In genomic region chr14:22534547-22534946, GRCh38 we compare ENCODE assay signal across 17 cellular contexts.
DNase-seq lines count a peak whose midpoint lies in the region; ATAC-seq and TF ChIP-seq lines count a peak whose summit lies in the region.
"Had no signal": no experiment of that assay in that cellular context is flagged by ENCODE, and none has a peak within 500 bp of the region (broad histone marks: within the 10 kb centered on the region; RNA-seq: fewer than 3 reads in every experiment).

No MANE protein-coding gene starts in this region.

- DNase-seq in activated naive CD4-positive, alpha-beta T cell treated with anti-CD3 and anti-CD28 coated beads, Interleukin-2, amount 10 ng/mL, durations not matched to agents 7 days and 5 days: no peak
- no peak for DNase-seq in activated naive CD4-positive, alpha-beta T cell treated with anti-CD3 and anti-CD28 coated beads, Interleukin-2, amount 50 U/mL, for 16 hours
- DNase-seq in stimulated activated naive CD8-positive, alpha-beta T cell treated with anti-CD3 and anti-CD28 coated beads, Interleukin-15, amount 100 ng/mL, for 72 hours: no peak
- no peak for DNase-seq in NCI-H1417 (lab: John Stamatoyannopoulos, UW)
- DNase-seq: amygdala, dorsolateral prefrontal cortex, erythroblast, KG1, NCI-H2081, occipital lobe, stomach, upper lobe of right lung, WERI-Rb-1 had no signal

- peaks cover 92% of the 10 kb centered on the region for H3K36me3 Mint-ChIP-seq in activated naive CD4-positive, alpha-beta T cell treated with anti-CD3 and anti-CD28 coated beads, Interleukin-2, amount 10 ng/mL, durations not matched to agents 7 days and 5 days
- H3K36me3 Mint-ChIP-seq in activated naive CD8-positive, alpha-beta T cell: peaks cover 68% of the 10 kb centered on the region

- no peaks in the 10 kb centered on the region for H3K27me3 Mint-ChIP-seq in activated naive CD4-positive, alpha-beta T cell treated with anti-CD3 and anti-CD28 coated beads, Interleukin-2, amount 10 ng/mL, durations not matched to agents 7 days and 5 days
- H3K27me3 Mint-ChIP-seq in activated naive CD8-positive, alpha-beta T cell: no peaks in the 10 kb centered on the region
- H3K27me3 Mint-ChIP-seq in stimulated activated naive CD8-positive, alpha-beta T cell treated with anti-CD3 and anti-CD28 coated beads, Interleukin-15, amount 100 ng/mL, for 72 hours: no peaks in the 10 kb centered on the region

- peak overlapping the region; percentile 89 for H3K27ac Mint-ChIP-seq in activated naive CD4-positive, alpha-beta T cell treated with anti-CD3 and anti-CD28 coated beads, Interleukin-2, amount 10 ng/mL, durations not matched to agents 7 days and 5 days
- H3K27ac Mint-ChIP-seq in activated naive CD8-positive, alpha-beta T cell: peak overlapping the region; percentile 98
- peak overlapping the region; percentile 82 to 94 for H3K27ac Mint-ChIP-seq in stimulated activated naive CD8-positive, alpha-beta T cell treated with anti-CD3 and anti-CD28 coated beads, Interleukin-15, amount 100 ng/mL, for 72 hours

- H3K9me3 Mint-ChIP-seq in activated naive CD4-positive, alpha-beta T cell treated with anti-CD3 and anti-CD28 coated beads, Interleukin-2, amount 10 ng/mL, durations not matched to agents 7 days and 5 days: no peaks in the 10 kb centered on the region
- no peaks in the 10 kb centered on the region for H3K9me3 Mint-ChIP-seq in activated naive CD8-positive, alpha-beta T cell (ENCODE audit: low read depth)
- H3K9me3 Mint-ChIP-seq in stimulated activated naive CD8-positive, alpha-beta T cell treated with anti-CD3 and anti-CD28 coated beads, Interleukin-15, amount 100 ng/mL, for 72 hours: no peaks in the 10 kb centered on the region

- ATAC-seq in stimulated activated naive CD8-positive, alpha-beta T cell treated with anti-CD3 and anti-CD28 coated beads, Interleukin-15, amount 100 ng/mL, for 72 hours: no peak
- no peak for ATAC-seq in GM21786 (IDR thresholded peaks at IDR 0.05; ENCODE audit: unreplicated experiment)
- ATAC-seq: HCT116, upper lobe of right lung had no signal

- in situ Hi-C loops in GM18951 (cut with MboI; ENCODE audit: low sequenced_read_pairs, unreplicated experiment): no loop called here

- TF ChIP-seq POLR2A in GM18951 (IDR thresholded peaks at IDR 0.05; ENCODE audit: extremely low read depth, insufficient read depth, insufficient read length): peak; percentile 14

- peaks cover 95% of the 10 kb centered on the region for H3K4me1 Mint-ChIP-seq in activated naive CD4-positive, alpha-beta T cell treated with anti-CD3 and anti-CD28 coated beads, Interleukin-2, amount 10 ng/mL, durations not matched to agents 7 days and 5 days
- peaks cover 94% of the 10 kb centered on the region for H3K4me1 Mint-ChIP-seq in activated naive CD8-positive, alpha-beta T cell (ENCODE audit: low read depth)
- H3K4me1 Mint-ChIP-seq in stimulated activated naive CD8-positive, alpha-beta T cell treated with anti-CD3 and anti-CD28 coated beads, Interleukin-15, amount 100 ng/mL, for 72 hours: peaks cover 91% of the 10 kb centered on the region

- CTCF ChIA-PET in activated naive CD4-positive, alpha-beta T cell treated with anti-CD3 and anti-CD28 coated beads, Interleukin-2, amount 10 ng/mL, durations not matched to agents 7 days and 5 days (lab: Charles Lee): interaction anchor here (0.8 to 2.6 kb wide), 7 partner anchors 10 to 35 kb away, joined by 3 to 9 read pairs (median 5); no protein-coding TSS in a partner anchor

- H3K4me3 Mint-ChIP-seq in activated naive CD4-positive, alpha-beta T cell treated with anti-CD3 and anti-CD28 coated beads, Interleukin-2, amount 10 ng/mL, durations not matched to agents 7 days and 5 days: peak overlapping the region; percentile 71
- peak overlapping the region; percentile 88 for H3K4me3 Mint-ChIP-seq in activated naive CD8-positive, alpha-beta T cell
- peak overlapping the region; percentile 69 to 84 for H3K4me3 Mint-ChIP-seq in stimulated activated naive CD8-positive, alpha-beta T cell treated with anti-CD3 and anti-CD28 coated beads, Interleukin-15, amount 100 ng/mL, for 72 hours
